1 cellular context compared by ENCODE assay signal in genomic region chr9:37908698-37909186, GRCh38.
TF ChIP-seq lines count a peak whose summit lies in the region.

No MANE protein-coding gene starts in this region.

TF ChIP-seq in HepG2, 621 proteins besides CTCF, POLR2A, EP300 and RAD21 (continued from another document and continues in another):
- TF ChIP-seq TIGD3 (CRISPR knock-in tag; IDR thresholded peaks at IDR 0.05; ENCODE audit: borderline replicate concordance) (no peak), FOXO1 (CRISPR knock-in tag; IDR thresholded peaks at IDR 0.05) (0 out of 2 replicates have a peak, but pooled peaks have one; percentile 38), MAFF (IDR thresholded peaks at IDR 0.05; ENCODE audit: low read depth, low read length) (no peak), FOXP4 (CRISPR knock-in tag; IDR thresholded peaks at IDR 0.05) (peak; percentile 65), SRF (IDR thresholded peaks at IDR 0.05; ENCODE audit: low read depth, low read length) (no peak), KDM3A (CRISPR knock-in tag; IDR thresholded peaks at IDR 0.05; ENCODE audit: low read depth) (no peak), SNAPC5 (CRISPR knock-in tag; IDR thresholded peaks at IDR 0.05; ENCODE audit: borderline replicate concordance) (no peak), SMC3 (IDR thresholded peaks at IDR 0.05; ENCODE audit: low read length) (peak; percentile 21; the same call in 1 of the 2 replicates), NCOA2 (CRISPR knock-in tag; IDR thresholded peaks at IDR 0.05) (peak; percentile 94), MIXL1 (CRISPR knock-in tag; IDR thresholded peaks at IDR 0.05) (no peak), KDM4B (CRISPR knock-in tag; IDR thresholded peaks at IDR 0.05) (0 out of 2 replicates have a peak, but pooled peaks have one; percentile 42), CBX1 (IDR thresholded peaks at IDR 0.05; ENCODE audit: low read depth) (peak; percentile 52), ZBTB3 (CRISPR knock-in tag; IDR thresholded peaks at IDR 0.05; ENCODE audit: borderline replicate concordance, low read depth) (no peak), LBX2 (CRISPR knock-in tag; IDR thresholded peaks at IDR 0.05; ENCODE audit: borderline replicate concordance) (no peak), SRSF1 (optimal IDR thresholded peaks at IDR 0.05; ENCODE audit: low read depth, low read length) (no peak), CBFB (CRISPR knock-in tag; IDR thresholded peaks at IDR 0.05) (no peak; the same call in 1 of the 2 replicates), ZZZ3 (CRISPR knock-in tag; IDR thresholded peaks at IDR 0.05; ENCODE audit: borderline replicate concordance) (no peak), NRL (CRISPR knock-in tag; IDR thresholded peaks at IDR 0.05; ENCODE audit: borderline replicate concordance) (no peak), ZBTB33 (CRISPR knock-in tag; IDR thresholded peaks at IDR 0.05) (peak; percentile 61; the same call in 1 of the 2 replicates), ZXDC (CRISPR knock-in tag; IDR thresholded peaks at IDR 0.05) (no peak), KLF6 (CRISPR knock-in tag; IDR thresholded peaks at IDR 0.05) (no peak), ZNF512B (CRISPR knock-in tag; IDR thresholded peaks at IDR 0.05; ENCODE audit: borderline replicate concordance) (no peak), SOX5 (CRISPR knock-in tag; IDR thresholded peaks at IDR 0.05; ENCODE audit: borderline replicate concordance) (peak; percentile 63; the same call in 1 of the 2 replicates), ZNF784 (CRISPR knock-in tag; IDR thresholded peaks at IDR 0.05; ENCODE audit: borderline replicate concordance) (0 out of 2 replicates have a peak, but pooled peaks have one; percentile 38), SSRP1 (CRISPR knock-in tag; IDR thresholded peaks at IDR 0.05) (0 out of 2 replicates have a peak, but pooled peaks have one; percentile 68), PAX8 (CRISPR knock-in tag; IDR thresholded peaks at IDR 0.05; ENCODE audit: borderline replicate concordance) (no peak), FOSL2 (CRISPR knock-in tag; IDR thresholded peaks at IDR 0.05) (peak; percentile 98), ZBTB25 (CRISPR knock-in tag; IDR thresholded peaks at IDR 0.05) (peak; percentile 76; the same call in 1 of the 2 replicates), ZNF780A (CRISPR knock-in tag; IDR thresholded peaks at IDR 0.05) (0 out of 2 replicates have a peak, but pooled peaks have one; percentile 35), SP4 (CRISPR knock-in tag; IDR thresholded peaks at IDR 0.05) (0 out of 2 replicates have a peak, but pooled peaks have one; percentile 24), TFDP2 (CRISPR knock-in tag; IDR thresholded peaks at IDR 0.05) (0 out of 2 replicates have a peak, but pooled peaks have one; percentile 17), TBP (CRISPR knock-in tag; IDR thresholded peaks at IDR 0.05) (no peak), ZSCAN21 (CRISPR knock-in tag; IDR thresholded peaks at IDR 0.05; ENCODE audit: borderline replicate concordance) (no peak), KDM5A (IDR thresholded peaks at IDR 0.05; ENCODE audit: borderline replicate concordance, low read length) (no peak), ONECUT2 (CRISPR knock-in tag; IDR thresholded peaks at IDR 0.05) (0 out of 2 replicates have a peak, but pooled peaks have one; percentile 29), CREB1 (IDR thresholded peaks at IDR 0.05) (no peak), CREB1 (CRISPR knock-in tag; IDR thresholded peaks at IDR 0.05) (peak; percentile 77), NFKBIZ (CRISPR knock-in tag; IDR thresholded peaks at IDR 0.05) (peak; percentile 57; the same call in 1 of the 2 replicates), NFIC (IDR thresholded peaks at IDR 0.05; ENCODE audit: low read length) (peak; percentile 66), ZNF484 (CRISPR knock-in tag; IDR thresholded peaks at IDR 0.05; ENCODE audit: borderline replicate concordance, low read depth) (no peak), ATF6 (CRISPR knock-in tag; conservative IDR thresholded peaks at IDR 0.05) (no peak), RNF219 (CRISPR knock-in tag; IDR thresholded peaks at IDR 0.05) (no peak), SNAI1 (CRISPR knock-in tag; IDR thresholded peaks at IDR 0.05; ENCODE audit: borderline replicate concordance) (no peak)
